Comparison of ENCODE assay signal across 8 cellular contexts in the genomic region with DNA sequence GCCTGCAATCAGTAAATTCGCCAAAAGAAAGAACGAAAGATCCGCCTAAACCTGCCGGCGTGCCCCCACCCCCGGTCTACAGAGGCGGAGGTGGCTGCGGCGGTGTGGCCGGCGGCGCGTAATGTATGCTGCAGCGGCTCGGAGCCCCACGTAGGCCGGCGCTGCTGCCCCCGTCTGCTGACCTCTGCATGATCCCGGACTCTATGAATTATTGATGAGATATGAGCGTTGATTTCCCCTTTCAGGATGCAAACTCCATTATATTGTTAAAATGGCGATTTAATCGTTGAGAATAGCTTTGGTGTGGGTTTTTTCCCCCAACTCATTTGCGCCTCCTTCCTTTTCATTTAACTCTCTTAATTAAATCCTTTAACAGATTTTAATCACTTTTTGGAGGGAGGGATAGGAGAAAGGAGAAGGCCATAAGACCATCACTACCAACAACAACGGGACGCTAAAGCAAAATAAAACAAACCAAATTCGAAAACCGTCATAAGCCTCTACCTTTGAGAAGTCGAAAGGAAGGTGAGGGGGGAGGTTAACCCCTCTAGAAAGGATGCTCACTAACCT. TPM values are rescaled to one million over a fixed set of nuclear protein-coding genes. Genes with fewer than 3 reads are reported as not detected.
DNase-seq lines count a peak whose midpoint lies in the region; ATAC-seq and TF ChIP-seq lines count a peak whose summit lies in the region.

No MANE protein-coding gene starts in this region.

- H3K4me1 ChIP-seq in hepatocyte (ENCODE audit: insufficient read depth) (peaks cover 9% of the 10 kb centered on the region), suprapubic skin (peaks cover 55% of the 10 kb centered on the region)

- peaks cover 81% of the 10 kb centered on the region for H3K27me3 Mint-ChIP-seq in activated CD4-positive, alpha-beta T cell treated with anti-CD3 and anti-CD28 coated beads, Interleukin-2, amount 10 ng/mL, durations not matched to agents 24 days and 14 days
- peaks cover 96% of the 10 kb centered on the region for H3K27me3 Mint-ChIP-seq in activated CD4-positive, alpha-beta T cell treated with anti-CD3 and anti-CD28 coated beads, Interleukin-2, amount 10 ng/mL, durations not matched to agents 7 days and 5 days

- no peaks in the 10 kb centered on the region for H3K9me3 ChIP-seq in hepatocyte (ENCODE audit: low read depth)
- H3K9me3 ChIP-seq in suprapubic skin: no peaks in the 10 kb centered on the region

- H3K27me3 ChIP-seq in hepatocyte (peaks cover 93% of the 10 kb centered on the region), suprapubic skin (peaks cover 2% of the 10 kb centered on the region)

- intact Hi-C loops in activated CD4-positive, alpha-beta T cell treated with anti-CD3 and anti-CD28 coated beads, Interleukin-2, amount 10 ng/mL, durations not matched to agents 24 days and 14 days (cut with micrococcal nuclease): no loop called here

- TF ChIP-seq CTCF in hepatocyte (IDR thresholded peaks at IDR 0.05; ENCODE audit: poor library complexity) (no peak), suprapubic skin (IDR thresholded peaks at IDR 0.05) (no peak)

- no peaks in the 10 kb centered on the region for H3K9me2 ChIP-seq in hepatocyte (replicated peaks; ENCODE audit: insufficient read depth)

- H3K4me1 Mint-ChIP-seq in activated CD4-positive, alpha-beta T cell treated with anti-CD3 and anti-CD28 coated beads, Interleukin-2, amount 10 ng/mL, durations not matched to agents 24 days and 14 days: peaks cover 61% of the 10 kb centered on the region
- H3K4me1 Mint-ChIP-seq in activated CD4-positive, alpha-beta T cell treated with anti-CD3 and anti-CD28 coated beads, Interleukin-2, amount 10 ng/mL, durations not matched to agents 7 days and 5 days: peaks cover 51% of the 10 kb centered on the region

- H3K79me2 ChIP-seq in hepatocyte: peaks cover 26% of the 10 kb centered on the region

- no peaks in the 10 kb centered on the region for H4K20me1 ChIP-seq in hepatocyte (ENCODE audit: insufficient read depth, poor library complexity, severe bottlenecking)

- ATAC-seq in GM19397 (IDR thresholded peaks at IDR 0.05; ENCODE audit: unreplicated experiment) (no peak), HG02798 (IDR thresholded peaks at IDR 0.05; ENCODE audit: poor library complexity, unreplicated experiment) (no peak)

- WGBS in hepatocyte (ENCODE audit: low lambda C conversion rate, missing lambda C conversion rate): 14% methylated on average over 29 of the region's 29 CpGs
- whole genome bisulfite sequencing in suprapubic skin: 31% methylated on average over 27 of the region's 29 CpGs

- H3K4me3 ChIP-seq in hepatocyte: no peak overlapping the region
- peak overlapping the region; percentile 66 for H3K4me3 ChIP-seq in suprapubic skin

- CTCF ChIA-PET in activated CD4-positive, alpha-beta T cell treated with anti-CD3 and anti-CD28 coated beads, Interleukin-2, amount 10 ng/mL, durations not matched to agents 7 days and 5 days (lab: Charles Lee): interaction anchor here (0.9 to 2.0 kb wide), 4 partner anchors 29 to 278 kb away, joined by 3 to 5 read pairs (median 4); partner anchors contain the start of gene HOXB8

- peak overlapping the region; percentile 87 for H3K4me3 Mint-ChIP-seq in activated CD4-positive, alpha-beta T cell treated with anti-CD3 and anti-CD28 coated beads, Interleukin-2, amount 10 ng/mL, durations not matched to agents 24 days and 14 days
- peak overlapping the region; percentile 83 for H3K4me3 Mint-ChIP-seq in activated CD4-positive, alpha-beta T cell treated with anti-CD3 and anti-CD28 coated beads, Interleukin-2, amount 10 ng/mL, durations not matched to agents 7 days and 5 days

- POLR2A ChIA-PET in activated CD4-positive, alpha-beta T cell treated with anti-CD3 and anti-CD28 coated beads, Interleukin-2, amount 10 ng/mL, durations not matched to agents 7 days and 5 days (lab: Charles Lee): no interaction called here

- H3K4me2 ChIP-seq in hepatocyte: peak overlapping the region; percentile 93

- TF ChIP-seq POLR2A in suprapubic skin (IDR thresholded peaks at IDR 0.05): no peak

- DNase-seq in activated CD4-positive, alpha-beta T cell treated with anti-CD3 and anti-CD28 coated beads, Interleukin-2, amount 10 ng/mL, durations not matched to agents 24 days and 14 days: peak; percentile 76
- no peak for DNase-seq in activated CD4-positive, alpha-beta T cell treated with anti-CD3 and anti-CD28 coated beads, Interleukin-2, amount 50 U/mL, for 4 hours
- no peak for DNase-seq in activated CD4-positive, alpha-beta T cell treated with anti-CD3 and anti-CD28 coated beads, Interleukin-2, amount 10 ng/mL, durations not matched to agents 7 days and 5 days
- DNase-seq in hepatocyte (ENCODE audit: low spot score) (no peak), suprapubic skin (ENCODE audit: low spot score in 2 of 2) (no peak), DMS53 (lab: John Stamatoyannopoulos, UW) (no peak)

- H3K27ac ChIP-seq in hepatocyte: peak overlapping the region; percentile 27
- H3K27ac ChIP-seq in suprapubic skin: peak overlapping the region; percentile 77

- peak overlapping the region; percentile 47 for H2AFZ ChIP-seq in hepatocyte

- no peaks in the 10 kb centered on the region for H3K9me3 Mint-ChIP-seq in activated CD4-positive, alpha-beta T cell treated with anti-CD3 and anti-CD28 coated beads, Interleukin-2, amount 10 ng/mL, durations not matched to agents 24 days and 14 days
- H3K9me3 Mint-ChIP-seq in activated CD4-positive, alpha-beta T cell treated with anti-CD3 and anti-CD28 coated beads, Interleukin-2, amount 10 ng/mL, durations not matched to agents 7 days and 5 days: no peaks in the 10 kb centered on the region

- TF ChIP-seq EP300 in suprapubic skin (IDR thresholded peaks at IDR 0.05): no peak

- H3K36me3 Mint-ChIP-seq in activated CD4-positive, alpha-beta T cell treated with anti-CD3 and anti-CD28 coated beads, Interleukin-2, amount 10 ng/mL, durations not matched to agents 24 days and 14 days (ENCODE audit: low read depth): peaks cover 3% of the 10 kb centered on the region
- H3K36me3 Mint-ChIP-seq in activated CD4-positive, alpha-beta T cell treated with anti-CD3 and anti-CD28 coated beads, Interleukin-2, amount 10 ng/mL, durations not matched to agents 7 days and 5 days (ENCODE audit: low read depth): peaks cover 8% of the 10 kb centered on the region

- peak overlapping the region; percentile 3 for H3K27ac Mint-ChIP-seq in activated CD4-positive, alpha-beta T cell treated with anti-CD3 and anti-CD28 coated beads, Interleukin-2, amount 10 ng/mL, durations not matched to agents 24 days and 14 days
- no peak overlapping the region for H3K27ac Mint-ChIP-seq in activated CD4-positive, alpha-beta T cell treated with anti-CD3 and anti-CD28 coated beads, Interleukin-2, amount 10 ng/mL, durations not matched to agents 7 days and 5 days

- H3K36me3 ChIP-seq in hepatocyte (replicated peaks; ENCODE audit: insufficient read depth, low read depth) (no peaks in the 10 kb centered on the region), suprapubic skin (no peaks in the 10 kb centered on the region)

RNA-seq across cellular contexts. Expression of gene HOXB3, which starts 3.6 kb away (rescaled TPM):
- total RNA-seq in activated CD4-positive, alpha-beta T cell treated with anti-CD3 and anti-CD28 coated beads, Interleukin-2, amount 10 ng/mL, durations not matched to agents 24 days and 14 days: 3.6 and 3.7 TPM in 2 replicates
- 1 to 10 TPM; 3.1 to 4.5 TPM for total RNA-seq in activated CD4-positive, alpha-beta T cell treated with anti-CD3 and anti-CD28 coated beads, Interleukin-2, amount 10 ng/mL, durations not matched to agents 7 days and 5 days
- 1.8 and 5.9 TPM in 2 replicates for total RNA-seq in hepatocyte
- polyA plus RNA-seq in hepatocyte: 1.8 and 4.0 TPM in 2 replicates
- total RNA-seq in suprapubic skin: 10 to 100 TPM in 1 of 4 donors, 1 to 10 TPM in 3; 2.3 to 20.8 (median 3.9) TPM

RNA-seq across cellular contexts. Expression of gene HOXB5, which starts 7.1 kb away (rescaled TPM):
- total RNA-seq in activated CD4-positive, alpha-beta T cell treated with anti-CD3 and anti-CD28 coated beads, Interleukin-2, amount 10 ng/mL, durations not matched to agents 24 days and 14 days: not detected in 2 replicates
- not detected for total RNA-seq in activated CD4-positive, alpha-beta T cell treated with anti-CD3 and anti-CD28 coated beads, Interleukin-2, amount 10 ng/mL, durations not matched to agents 7 days and 5 days
- total RNA-seq in hepatocyte (0.27 and 0.36 TPM in 2 replicates), suprapubic skin (under 1 TPM in 2 of 4 donors, not detected in 2; 0.72 to 0.80 TPM)
- polyA plus RNA-seq in hepatocyte: 3.3 and 4.4 TPM in 2 replicates

RNA-seq across cellular contexts. Expression of gene HOXB4, which starts 8.3 kb away (rescaled TPM):
- 3.1 and 3.6 TPM in 2 replicates for total RNA-seq in activated CD4-positive, alpha-beta T cell treated with anti-CD3 and anti-CD28 coated beads, Interleukin-2, amount 10 ng/mL, durations not matched to agents 24 days and 14 days
- total RNA-seq in activated CD4-positive, alpha-beta T cell treated with anti-CD3 and anti-CD28 coated beads, Interleukin-2, amount 10 ng/mL, durations not matched to agents 7 days and 5 days: 1 to 10 TPM; 3.3 to 3.6 TPM
- total RNA-seq in hepatocyte: 1.4 and 2.2 TPM in 2 replicates
- polyA plus RNA-seq in hepatocyte: 1.8 and 2.0 TPM in 2 replicates
- total RNA-seq in suprapubic skin: 1 to 10 TPM in 3 of 4 donors, under 1 TPM in 1; 0.42 to 3.5 (median 1.0) TPM

RNA-seq across cellular contexts. Expression of gene HOXB6, which starts 18.3 kb away (rescaled TPM):
- total RNA-seq in activated CD4-positive, alpha-beta T cell treated with anti-CD3 and anti-CD28 coated beads, Interleukin-2, amount 10 ng/mL, durations not matched to agents 24 days and 14 days: 0.33 and 0.36 TPM in 2 replicates
- total RNA-seq in activated CD4-positive, alpha-beta T cell treated with anti-CD3 and anti-CD28 coated beads, Interleukin-2, amount 10 ng/mL, durations not matched to agents 7 days and 5 days: not detected
- total RNA-seq in hepatocyte: 4.1 and 4.8 TPM in 2 replicates
- polyA plus RNA-seq in hepatocyte: 7.7 and 12.9 TPM in 2 replicates
- total RNA-seq in suprapubic skin: 1 to 10 TPM in 2 of 4 donors, under 1 TPM in 1, not detected in 1; 0.39 to 4.5 (median 1.3) TPM

RNA-seq across cellular contexts. Expression of gene HOXB7, which starts 24.4 kb away (rescaled TPM):
- total RNA-seq in activated CD4-positive, alpha-beta T cell treated with anti-CD3 and anti-CD28 coated beads, Interleukin-2, amount 10 ng/mL, durations not matched to agents 24 days and 14 days: 0.30 and 0.36 TPM in 2 replicates
- under 1 TPM; 0.25 to 0.30 TPM for total RNA-seq in activated CD4-positive, alpha-beta T cell treated with anti-CD3 and anti-CD28 coated beads, Interleukin-2, amount 10 ng/mL, durations not matched to agents 7 days and 5 days
- total RNA-seq in hepatocyte (4.1 and 6.7 TPM in 2 replicates), suprapubic skin (1 to 10 TPM in 3 of 4 donors, under 1 TPM in 1; 0.95 to 3.6 (median 2.4) TPM)
- 13.7 and 15.9 TPM in 2 replicates for polyA plus RNA-seq in hepatocyte
